8 cellular contexts compared by ENCODE assay signal in genomic region chr6:56370591-56371198, GRCh38.
A peak's percentile ranks its signal among the peaks of the same experiment; 100 is the strongest.
DNase-seq lines count a peak whose midpoint lies in the region; ATAC-seq and TF ChIP-seq lines count a peak whose summit lies in the region.

No MANE protein-coding gene starts in this region.

- no peaks in the 10 kb centered on the region for H3K36me3 Mint-ChIP-seq in progenitor cell of endocrine pancreas (ENCODE audit: insufficient read depth)

- TF ChIP-seq CTCF in progenitor cell of endocrine pancreas (IDR thresholded peaks at IDR 0.05; ENCODE audit: unreplicated experiment), result no peak

- no peak overlapping the region for H3K4me3 Mint-ChIP-seq in progenitor cell of endocrine pancreas (ENCODE audit: low read depth)

- peak; percentile 60 for ATAC-seq in HG03280 (IDR thresholded peaks at IDR 0.05; ENCODE audit: unreplicated experiment)

- peak; percentile 17 for DNase-seq in NCI-H82 (lab: John Stamatoyannopoulos, UW)
- DNase-seq in NCI-H82 treated with DMSO at 0.1 percent for 48 hours (lab: John Stamatoyannopoulos, UW; ENCODE audit: unreplicated experiment), result no peak
- DNase-seq in NCI-H510A (lab: John Stamatoyannopoulos, UW), result peak; percentile 69
- DNase-seq in cerebellum (ENCODE audit: low spot score), result peak; percentile 63
- peak; percentile 77 for DNase-seq in medulla oblongata (ENCODE audit: extremely low spot score)
- no peak for DNase-seq in progenitor cell of endocrine pancreas (ENCODE audit: low spot score, unreplicated experiment)
- no peak for DNase-seq in NK-92 (lab: John Stamatoyannopoulos, UW; ENCODE audit: unreplicated experiment)

- peaks cover 31% of the 10 kb centered on the region for H3K4me1 Mint-ChIP-seq in progenitor cell of endocrine pancreas (ENCODE audit: low read depth)

- no peaks in the 10 kb centered on the region for H3K9me3 Mint-ChIP-seq in progenitor cell of endocrine pancreas (ENCODE audit: low read depth)

- no peak overlapping the region for H3K27ac Mint-ChIP-seq in progenitor cell of endocrine pancreas

- peaks cover 4% of the 10 kb centered on the region for H3K27me3 Mint-ChIP-seq in progenitor cell of endocrine pancreas

Comparison
In these comparisons a context has a peak if more than half of its experiments do, and no peak if none do; other contexts are left out.
1. DNase-seq: peak in NCI-H82 (single experiment), NCI-H510A (single experiment), cerebellum (single experiment) and medulla oblongata (single experiment); none in NCI-H82 treated with DMSO at 0.1 percent for 48 hours (single experiment), progenitor cell of endocrine pancreas (single experiment) and NK-92 (single experiment).